Comparison of ENCODE assay signal across 16 cellular contexts in genomic region chr4:159071969-159072765, GRCh38. TPM values are rescaled to one million over a fixed set of nuclear protein-coding genes. Genes with fewer than 3 reads are reported as not detected.
DNase-seq lines count a peak whose midpoint lies in the region; ATAC-seq and TF ChIP-seq lines count a peak whose summit lies in the region.
"Had no signal": no experiment of that assay in that cellular context is flagged by ENCODE, and none has a peak within 500 bp of the region (broad histone marks: within the 10 kb centered on the region; RNA-seq: fewer than 3 reads in every experiment).

No MANE protein-coding gene starts in this region.

- H3K9ac ChIP-seq in HUES48 (ENCODE audit: low read depth, low read length), result no peak overlapping the region

- no peaks in the 10 kb centered on the region for H4K20me1 ChIP-seq in osteoblast (ENCODE audit: insufficient read depth, low read length)

- H3K27me3 ChIP-seq in HUES48 (ENCODE audit: control insufficient read depth, insufficient read depth, low read length), result no peaks in the 10 kb centered on the region
- H3K27me3 ChIP-seq in osteoblast (ENCODE audit: insufficient read depth, low read length), result no peaks in the 10 kb centered on the region

- no peak overlapping the region for H3K27ac Mint-ChIP-seq in natural killer cell
- H3K27ac Mint-ChIP-seq in T-helper 2 cell treated with Interferon-gamma antibody and Interleukin-4, amounts not matched to agents 5 μg/mL and 100 μg/mL, for 36 hours, result no peak overlapping the region
- H3K27ac Mint-ChIP-seq: activated naive CD8-positive, alpha-beta T cell had no signal

- H3K36me3 ChIP-seq in HUES48 (ENCODE audit: control insufficient read depth, insufficient read depth, low read length) (no peaks in the 10 kb centered on the region), osteoblast (ENCODE audit: insufficient read depth, low read length) (no peaks in the 10 kb centered on the region)

- H3K4me3 ChIP-seq in HUES48 (ENCODE audit: low read depth, low read length) (no peak overlapping the region), epithelial cell of esophagus (ENCODE audit: low read length) (no peak overlapping the region), osteoblast (ENCODE audit: insufficient read depth, low read length) (no peak overlapping the region)

- H3K27ac ChIP-seq in HUES48 (ENCODE audit: low read depth, low read length) (peak overlapping the region; percentile 92), osteoblast (ENCODE audit: low read depth, low read length) (peak overlapping the region; percentile 91)

- H3K36me3 Mint-ChIP-seq in natural killer cell, result no peaks in the 10 kb centered on the region
- no peaks in the 10 kb centered on the region for H3K36me3 Mint-ChIP-seq in T-helper 2 cell treated with Interferon-gamma antibody and Interleukin-4, amounts not matched to agents 5 μg/mL and 100 μg/mL, for 36 hours (ENCODE audit: low read depth)
- H3K36me3 Mint-ChIP-seq: activated naive CD8-positive, alpha-beta T cell had no signal

- TF ChIP-seq CTCF in epithelial cell of esophagus (IDR thresholded peaks at IDR 0.05; ENCODE audit: insufficient read depth, low read depth, low read length, missing control alignments) (no peak), osteoblast (IDR thresholded peaks at IDR 0.05; ENCODE audit: extremely low read depth, low read depth, low read length) (no peak), natural killer cell (IDR thresholded peaks at IDR 0.05) (no peak)

- H3K4me1 ChIP-seq in HUES48 (ENCODE audit: control insufficient read depth, insufficient read depth, low read length) (peaks cover 19% of the 10 kb centered on the region), osteoblast (ENCODE audit: insufficient read depth, low read length) (peaks cover 45% of the 10 kb centered on the region)

- H3K9me3 ChIP-seq in HUES48 (ENCODE audit: control insufficient read depth, insufficient read depth, low read length) (no peaks in the 10 kb centered on the region), osteoblast (ENCODE audit: low read depth, low read length) (no peaks in the 10 kb centered on the region)

- no peaks in the 10 kb centered on the region for H3K4me1 Mint-ChIP-seq in natural killer cell
- H3K4me1 Mint-ChIP-seq in T-helper 2 cell treated with Interferon-gamma antibody and Interleukin-4, amounts not matched to agents 5 μg/mL and 100 μg/mL, for 36 hours (ENCODE audit: low read depth), result peaks cover 3% of the 10 kb centered on the region

- peak overlapping the region; percentile 15 for H3K4me2 ChIP-seq in osteoblast (ENCODE audit: insufficient read depth, low read length)

- DNase-seq in astrocyte of the hippocampus (ENCODE audit: low read depth, low spot score) (peak; percentile 23), epithelial cell of esophagus (ENCODE audit: low read depth) (peak; percentile 28), osteoblast (ENCODE audit: insufficient read length, low spot score, missing footprints) (no peak), natural killer cell (no peak), NCI-H526 treated with DMSO at 0.1 percent for 48 hours (lab: John Stamatoyannopoulos, UW) (no peak), head of caudate nucleus (no peak)
- DNase-seq in T-helper 2 cell treated with Interferon-gamma antibody and Interleukin-4, amounts not matched to agents 5 μg/mL and 100 μg/mL, for 36 hours (ENCODE audit: low spot score), result no peak
- DNase-seq: activated CD4-positive, alpha-beta T cell treated with anti-CD3 and anti-CD28 coated beads, Interleukin-2, amount 50 U/mL, for 4 hours; AML-193; COR-L47; effector memory CD4-positive, alpha-beta T cell; KBM-7; NCI-H1092 treated with DMSO at 0.1 percent for 48 hours; posterior cingulate gyrus had no signal

- H3K79me2 ChIP-seq in osteoblast (ENCODE audit: insufficient read depth, low read length), result no peaks in the 10 kb centered on the region

- H2AFZ ChIP-seq in osteoblast (ENCODE audit: low read length), result no peak overlapping the region

- no peak overlapping the region for H3K4me3 Mint-ChIP-seq in natural killer cell
- no peak overlapping the region for H3K4me3 Mint-ChIP-seq in T-helper 2 cell treated with Interferon-gamma antibody and Interleukin-4, amounts not matched to agents 5 μg/mL and 100 μg/mL, for 36 hours
- H3K4me3 Mint-ChIP-seq: activated naive CD8-positive, alpha-beta T cell had no signal

- intact Hi-C loops in natural killer cell (cut with micrococcal nuclease) (no loop called here), head of caudate nucleus (cut with DNase I) (no loop called here)

- H3K27me3 Mint-ChIP-seq in natural killer cell (ENCODE audit: low read depth in 2 of 2), result no peaks in the 10 kb centered on the region
- H3K27me3 Mint-ChIP-seq in T-helper 2 cell treated with Interferon-gamma antibody and Interleukin-4, amounts not matched to agents 5 μg/mL and 100 μg/mL, for 36 hours (ENCODE audit: low read depth), result peaks cover 16% of the 10 kb centered on the region
- H3K27me3 Mint-ChIP-seq: activated naive CD8-positive, alpha-beta T cell had no signal

- no peaks in the 10 kb centered on the region for H3K9me3 Mint-ChIP-seq in natural killer cell
- no peaks in the 10 kb centered on the region for H3K9me3 Mint-ChIP-seq in T-helper 2 cell treated with Interferon-gamma antibody and Interleukin-4, amounts not matched to agents 5 μg/mL and 100 μg/mL, for 36 hours

- no peak for ATAC-seq in natural killer cell

RNA-seq across cellular contexts. Expression of gene RAPGEF2, which starts 30.7 kb away (rescaled TPM):
- total RNA-seq in osteoblast (50.3 and 53.0 TPM in 2 replicates), natural killer cell (10 to 100 TPM; 21.9 to 55.6 (median 27.6) TPM)

Comparison
In these comparisons a context has a peak if more than half of its experiments do, and no peak if none do; other contexts are left out.
1. DNase-seq: peak in astrocyte of the hippocampus (single experiment) and epithelial cell of esophagus (single experiment); none in osteoblast (single experiment), natural killer cell (single experiment), T-helper 2 cell treated with Interferon-gamma antibody and Interleukin-4, amounts not matched to agents 5 μg/mL and 100 μg/mL, for 36 hours (single experiment), NCI-H526 treated with DMSO at 0.1 percent for 48 hours (single experiment) and head of caudate nucleus (0 of 42).